9 cellular contexts compared by ENCODE assay signal in the genomic region with DNA sequence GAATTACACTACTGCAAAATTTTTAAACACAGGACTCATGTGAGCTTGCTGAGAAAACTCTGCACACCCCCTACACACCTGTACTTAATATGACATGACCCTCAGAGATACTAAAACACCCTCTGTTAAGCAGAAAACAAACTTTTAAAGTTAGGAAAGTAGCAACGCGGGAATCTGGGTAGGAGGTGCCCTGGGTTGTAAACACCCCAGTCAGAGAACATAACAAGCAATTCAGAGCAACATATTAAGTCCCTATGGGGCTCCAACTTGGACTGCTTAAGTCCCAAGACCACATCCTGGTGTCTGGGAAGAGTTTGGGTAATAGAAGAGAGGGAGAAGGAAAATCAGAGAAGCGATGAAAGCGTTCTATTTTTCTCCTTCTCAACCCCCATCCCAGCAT.
DNase-seq lines count a peak whose midpoint lies in the region; TF ChIP-seq lines count a peak whose summit lies in the region.
"Had no signal": no experiment of that assay in that cellular context is flagged by ENCODE, and none has a peak within 500 bp of the region (broad histone marks: within the 10 kb centered on the region; RNA-seq: fewer than 3 reads in every experiment).

No MANE protein-coding gene starts in this region.

- H3K4me3 ChIP-seq in GM12864 (ENCODE audit: low read depth, low read length) (peak overlapping the region; percentile 86), SK-N-MC (peak overlapping the region; percentile 93), fibroblast of mammary gland (ENCODE audit: control insufficient read depth, low read depth, low read length) (peak overlapping the region; percentile 92), retinal pigment epithelial cell (ENCODE audit: low read length) (peak overlapping the region; percentile 95)

- H3K9me3 ChIP-seq in SK-N-MC (ENCODE audit: low read depth, low read length) = no peaks in the 10 kb centered on the region

- peaks cover 6% of the 10 kb centered on the region; the same call in 1 of the 2 replicates for H3K36me3 ChIP-seq in SK-N-MC (ENCODE audit: insufficient read depth, low read length)

- DNase-seq in GM12864 (ENCODE audit: low read depth) (no peak), SK-N-MC (ENCODE audit: low read depth, low spot score) (no peak), fibroblast of mammary gland (ENCODE audit: low read depth) (peak; percentile 42), retinal pigment epithelial cell (ENCODE audit: low read depth) (no peak), NCI-H526 treated with DMSO at 0.1 percent for 48 hours (lab: John Stamatoyannopoulos, UW) (no peak), NCI-H526 (lab: John Stamatoyannopoulos, UW) (no peak), DMS114 treated with DMSO at 0.1 percent for 48 hours (lab: John Stamatoyannopoulos, UW; ENCODE audit: unreplicated experiment) (no peak), COLO668 (lab: John Stamatoyannopoulos, UW; ENCODE audit: unreplicated experiment) (no peak)
- DNase-seq: NCI-H1105 had no signal

- H3K27ac ChIP-seq in SK-N-MC = peak overlapping the region; percentile 94

- TF ChIP-seq CTCF in GM12864 (IDR thresholded peaks at IDR 0.05; ENCODE audit: low read depth, low read length, missing control alignments) (no peak), fibroblast of mammary gland (conservative IDR thresholded peaks at IDR 0.05; ENCODE audit: control insufficient read depth, insufficient read depth, low read depth, low read length) (no peak), retinal pigment epithelial cell (conservative IDR thresholded peaks at IDR 0.05; ENCODE audit: low read depth, low read length) (no peak)

- H3K9ac ChIP-seq in SK-N-MC (ENCODE audit: insufficient read length) = peak overlapping the region; percentile 81
